Comparison of ENCODE assay signal across 8 cellular contexts in genomic region chr6:3117912-3118352, GRCh38. TPM values are rescaled to one million over a fixed set of nuclear protein-coding genes. Genes with fewer than 3 reads are reported as not detected.
DNase-seq lines count a peak whose midpoint lies in the region; ATAC-seq and TF ChIP-seq lines count a peak whose summit lies in the region.

No MANE protein-coding gene starts in this region.

- peak overlapping the region; percentile 78 to 91 (median 83) for H3K9ac ChIP-seq in BLaER1 treated with 17β-estradiol and CSF1 and Interleukin-3, amounts not matched to agents 10 nM and 100 nM
- H3K9ac ChIP-seq in IMR-90 (ENCODE audit: low read depth, low read length): no peak overlapping the region; the same call in 1 of the 2 replicates

- no peak overlapping the region for H2BK5ac ChIP-seq in IMR-90 (ENCODE audit: low read depth, low read length, poor library complexity, severe bottlenecking)

- H3K4me3 ChIP-seq in BLaER1 treated with 17β-estradiol and CSF1 and Interleukin-3, amounts not matched to agents 10 nM and 100 nM: peak overlapping the region; percentile 69 to 98 (median 84)
- H3K4me3 ChIP-seq in IMR-90 (ENCODE audit: insufficient read depth, low read depth, low read length): peak overlapping the region; percentile 72

- no peak overlapping the region for H2BK120ac ChIP-seq in IMR-90 (ENCODE audit: low read depth, low read length)

- DNase-seq in IMR-90 (no peak), natural killer cell (no peak), T1000 (lab: John Stamatoyannopoulos, UW) (no peak), ecto neural progenitor cell (ENCODE audit: low spot score) (no peak), NCI-H345 (lab: John Stamatoyannopoulos, UW) (no peak)

- no peak overlapping the region for H3K56ac ChIP-seq in IMR-90 (ENCODE audit: extremely low read depth, insufficient read depth, low read length)

- no peak overlapping the region for H2AK9ac ChIP-seq in IMR-90 (replicated peaks; ENCODE audit: low read depth, low read length, poor library complexity)

- H3K9me3 Mint-ChIP-seq in natural killer cell: no peaks in the 10 kb centered on the region

- H4K20me1 ChIP-seq in BLaER1 treated with 17β-estradiol and CSF1 and Interleukin-3, amounts not matched to agents 10 nM and 100 nM: peaks cover 0 to 15% (median 0%) of the 10 kb centered on the region in 11 experiments; a peak in 3 of 22 replicates
- H4K20me1 ChIP-seq in IMR-90 (ENCODE audit: insufficient read depth, low read length): no peaks in the 10 kb centered on the region; the same call in 1 of the 2 replicates

- H3K27me3 ChIP-seq in BLaER1 treated with 17β-estradiol and CSF1 and Interleukin-3, amounts not matched to agents 10 nM and 100 nM: no peaks in the 10 kb centered on the region
- no peaks in the 10 kb centered on the region for H3K27me3 ChIP-seq in IMR-90 (ENCODE audit: control insufficient read depth, insufficient read depth, low read length)

- H3K14ac ChIP-seq in IMR-90 (replicated peaks; ENCODE audit: low read depth, low read length): 0 out of 2 replicates have a peak overlapping the region, but pooled peaks have one; percentile 11

- peak overlapping the region; percentile 91 to 97 for H3K27ac Mint-ChIP-seq in natural killer cell

- TF ChIP-seq RAD21 in IMR-90 (IDR thresholded peaks at IDR 0.05; ENCODE audit: low read length): no peak

- peaks cover 21 to 32% (median 26%) of the 10 kb centered on the region in 11 experiments for H3K36me3 ChIP-seq in BLaER1 treated with 17β-estradiol and CSF1 and Interleukin-3, amounts not matched to agents 10 nM and 100 nM
- peaks cover 18% of the 10 kb centered on the region for H3K36me3 ChIP-seq in IMR-90 (ENCODE audit: control insufficient read depth, insufficient read depth, low read length)

- H3K4me2 ChIP-seq in BLaER1 treated with 17β-estradiol and CSF1 and Interleukin-3, amounts not matched to agents 10 nM and 100 nM: peak overlapping the region; percentile 56 to 91 (median 71)
- peak overlapping the region; percentile 80 for H3K4me2 ChIP-seq in IMR-90 (ENCODE audit: low read depth, low read length)

- 0% methylated on average over 2 of the region's 8 CpGs; no CpG with 5 or more reads in 1 of the 2 experiments for WGBS in IMR-90 (ENCODE audit: extremely low coverage in 2 of 2, insufficient read length in 1 of 2), 2 experiments

- no peak overlapping the region for H4K5ac ChIP-seq in IMR-90 (ENCODE audit: low read depth, low read length)

- ATAC-seq in IMR-90 (ENCODE audit: low read depth) (peak; percentile 1), natural killer cell (no peak), GM18498 (IDR thresholded peaks at IDR 0.05; ENCODE audit: unreplicated experiment) (no peak)

- H2BK15ac ChIP-seq in IMR-90 (ENCODE audit: low read depth, low read length): no peak overlapping the region

- H3K9me1 ChIP-seq in IMR-90 (ENCODE audit: insufficient read depth, low read length): no peaks in the 10 kb centered on the region; the same call in 1 of the 2 replicates

- TF ChIP-seq CTCF in IMR-90 (conservative IDR thresholded peaks at IDR 0.05; ENCODE audit: low read depth, low read length) (no peak), natural killer cell (IDR thresholded peaks at IDR 0.05) (no peak)

- POLR2A ChIA-PET in IMR-90 (lab: Charles Lee; ENCODE audit: unreplicated experiment): no interaction called here

- dilution Hi-C loops in IMR-90 (cut with HindIII; ENCODE audit: low sequenced_read_pairs, unreplicated experiment): no loop called here

- H3K79me1 ChIP-seq in IMR-90 (ENCODE audit: low read depth in 1 of 2, low read length in 2 of 2): peaks cover 8 to 12% of the 10 kb centered on the region in 2 experiments

- H3K27me3 Mint-ChIP-seq in natural killer cell (ENCODE audit: low read depth in 2 of 2): no peaks in the 10 kb centered on the region

- no peaks in the 10 kb centered on the region for H3K36me3 Mint-ChIP-seq in natural killer cell

- H4K91ac ChIP-seq in IMR-90 (ENCODE audit: insufficient read depth, low read depth, low read length): no peak overlapping the region

- peaks cover 21 to 32% (median 30%) of the 10 kb centered on the region in 10 experiments for H3K4me1 ChIP-seq in BLaER1 treated with 17β-estradiol and CSF1 and Interleukin-3, amounts not matched to agents 10 nM and 100 nM
- H3K4me1 ChIP-seq in IMR-90 (ENCODE audit: control insufficient read depth, insufficient read depth, low read length): no peaks in the 10 kb centered on the region

- H3K18ac ChIP-seq in IMR-90 (ENCODE audit: low read depth, low read length): no peak overlapping the region

- intact Hi-C loops in IMR-90 (cut with micrococcal nuclease) (no loop called here), natural killer cell (cut with micrococcal nuclease) (loop anchor here (1.0 to 5.0 kb wide), 3 partner anchors 49 to 899 kb away; partner anchors contain the start of gene NQO2)

- no peak for TF ChIP-seq POLR2A in IMR-90 (IDR thresholded peaks at IDR 0.05; ENCODE audit: low read depth, low read length)

- peak overlapping the region; percentile 59 to 88 (median 80); a peak in 21 of 22 replicates for H3K27ac ChIP-seq in BLaER1 treated with 17β-estradiol and CSF1 and Interleukin-3, amounts not matched to agents 10 nM and 100 nM
- no peak overlapping the region; the same call in 1 of the 2 replicates for H3K27ac ChIP-seq in IMR-90 (ENCODE audit: insufficient read depth, low read length)
- peak overlapping the region; percentile 93 for H3K27ac ChIP-seq in cingulate gyrus (ENCODE audit: low read depth, low read length)

- BruUV-seq in IMR-90 (replicated peaks; lab: Mats Ljungman, UMichigan): no TSS peak

- no peak overlapping the region for H3K4ac ChIP-seq in IMR-90 (ENCODE audit: low read depth, low read length)

- H4K8ac ChIP-seq in IMR-90 (ENCODE audit: low read depth in 2 of 2, low read length in 2 of 2): peak overlapping the region in 1 of 2 experiments; percentile 44; a peak in 1 of 4 replicates

- H3K4me3 Mint-ChIP-seq in natural killer cell: peak overlapping the region; percentile 92

- no peak overlapping the region for H2BK20ac ChIP-seq in IMR-90 (ENCODE audit: low read depth, low read length)

- peak overlapping the region; percentile 97 for H2AFZ ChIP-seq in IMR-90 (replicated peaks; ENCODE audit: low read length, poor library complexity)

- H2AK5ac ChIP-seq in IMR-90 (ENCODE audit: low read depth, low read length): no peak overlapping the region

- H3K9me3 ChIP-seq in BLaER1 treated with 17β-estradiol and CSF1 and Interleukin-3, amounts not matched to agents 10 nM and 100 nM (replicated peaks in 1 of 11): no peaks in the 10 kb centered on the region
- no peaks in the 10 kb centered on the region for H3K9me3 ChIP-seq in IMR-90 (ENCODE audit: control insufficient read depth, insufficient read depth, low read length)

- in situ Hi-C loops in IMR-90 (cut with MboI; ENCODE audit: low sequenced_read_pairs): loop anchor here (25.0 kb wide), 1 partner anchor 869 kb away; no protein-coding TSS in a partner anchor

- H3K4me1 Mint-ChIP-seq in natural killer cell: peaks cover 17 to 18% of the 10 kb centered on the region in 2 donors

- CTCF ChIA-PET in IMR-90 (lab: Yijun Ruan, JAX): no interaction called here

- H3K23ac ChIP-seq in IMR-90 (ENCODE audit: low read depth, low read length): no peak overlapping the region

TF ChIP-seq in IMR-90, 13 proteins besides CTCF, POLR2A, EP300 and RAD21:
- TF ChIP-seq RCOR1 (IDR thresholded peaks at IDR 0.05; ENCODE audit: insufficient replicate concordance, low read length) (no peak), USF2 (IDR thresholded peaks at IDR 0.05; ENCODE audit: low read depth, low read length) (no peak), SMC3 (IDR thresholded peaks at IDR 0.05; ENCODE audit: low read depth, low read length) (0 out of 2 replicates have a peak, but pooled peaks have one; percentile 4), CEBPB (IDR thresholded peaks at IDR 0.05; ENCODE audit: low read depth, low read length) (no peak), CHD1 (IDR thresholded peaks at IDR 0.05; ENCODE audit: low read depth, low read length) (no peak)

RNA-seq across cellular contexts. Expression of gene BPHL, which starts 0.6 kb away (rescaled TPM):
- 15.8 and 16.3 TPM in 2 replicates for total RNA-seq in IMR-90 (2012; rRNA removed)
- 13.8 and 14.7 TPM in 2 replicates for polyA plus RNA-seq in IMR-90 (2012; rRNA removed)
- polyA plus RNA-seq in IMR-90 (2012; cell fraction: cytosol; rRNA removed): 7.0 and 8.4 TPM in 2 replicates
- polyA plus RNA-seq in IMR-90 (2012; cell fraction: nucleus; rRNA removed; ENCODE audit: low replicate concordance): 9.6 and 25.1 TPM in 2 replicates
- total RNA-seq in natural killer cell: 1 to 10 TPM; 2.9 to 5.9 (median 5.7) TPM

RNA-seq across cellular contexts. Expression of gene TUBB2A, which starts 39.4 kb away (rescaled TPM):
- total RNA-seq in IMR-90 (2012; rRNA removed): 164 and 182 TPM in 2 replicates
- polyA plus RNA-seq in IMR-90 (2012; rRNA removed): 264 and 300 TPM in 2 replicates
- polyA plus RNA-seq in IMR-90 (2012; cell fraction: cytosol; rRNA removed): 161 and 414 TPM in 2 replicates
- 339 and 399 TPM in 2 replicates for polyA plus RNA-seq in IMR-90 (2012; cell fraction: nucleus; rRNA removed; ENCODE audit: low replicate concordance)
- 10 to 100 TPM in 2 of 3 donors, 1 to 10 TPM in 1; 9.2 to 13.2 (median 11.4) TPM for total RNA-seq in natural killer cell

RNA-seq across cellular contexts. Expression of gene RIPK1, which starts 49.6 kb away (rescaled TPM):
- total RNA-seq in IMR-90 (2012; rRNA removed) (25.6 and 28.6 TPM in 2 replicates), natural killer cell (10 to 100 TPM; 30.9 to 44.8 (median 34.5) TPM)
- 11.9 and 12.6 TPM in 2 replicates for polyA plus RNA-seq in IMR-90 (2012; rRNA removed)
- polyA plus RNA-seq in IMR-90 (2012; cell fraction: cytosol; rRNA removed): 4.5 and 7.2 TPM in 2 replicates
- polyA plus RNA-seq in IMR-90 (2012; cell fraction: nucleus; rRNA removed; ENCODE audit: low replicate concordance): 9.3 and 27.5 TPM in 2 replicates

Comparison
In these comparisons a context has a peak if more than half of its experiments do, and no peak if none do; other contexts are left out.
1. RNA of gene TUBB2A, which starts 39.4 kb away (total RNA-seq): 164 to 182 TPM in IMR-90; 9.2 to 13.2 TPM in natural killer cell; every median in the first group is over 10 times any median in the second.